ENCODE assay signal across 8 cellular contexts in the genomic region with DNA sequence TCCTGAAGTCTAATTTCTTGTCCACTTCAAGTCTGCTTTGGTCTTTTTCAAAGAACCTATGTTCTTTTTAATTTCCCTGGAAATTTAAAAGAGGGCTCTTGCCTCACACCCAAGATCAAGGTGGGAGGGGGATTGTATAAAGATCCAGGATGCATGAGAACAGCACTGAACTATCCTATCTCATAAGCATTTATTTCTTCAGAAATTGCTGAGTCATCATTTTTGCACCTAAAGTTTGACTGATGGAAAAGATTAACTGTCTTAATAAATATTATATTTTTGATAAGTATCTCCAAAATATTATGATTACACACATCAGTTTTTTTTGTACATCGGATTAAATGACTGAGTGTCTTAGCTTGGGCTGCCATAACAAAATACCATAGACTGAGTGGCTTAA.
"Had no signal": no experiment of that assay in that cellular context is flagged by ENCODE, and none has a peak within 500 bp of the region (broad histone marks: within the 10 kb centered on the region; RNA-seq: fewer than 3 reads in every experiment).

No MANE protein-coding gene starts in this region.

- H3K4me3 Mint-ChIP-seq: GM23338, HFFc6 had no signal

- H3K4me2 ChIP-seq: GM23338 had no signal

- H3K27ac ChIP-seq: HL-60 had no signal

- H3K36me3 ChIP-seq: HAP-1 had no signal

- H2AFZ ChIP-seq: GM23338 had no signal

- H3K27ac Mint-ChIP-seq: GM23338, HFFc6, IgD-negative memory B cell had no signal

- DNase-seq: H7, HFFc6, KG1 had no signal

- H3K4me3 ChIP-seq: GM23338, HAP-1 had no signal

- H3K4me1 ChIP-seq: HAP-1 had no signal

- H3K4me1 Mint-ChIP-seq: GM23338, IgD-negative memory B cell had no signal

- H3K9me3 ChIP-seq: HAP-1 had no signal

- ATAC-seq: GM23338, HCT116 had no signal
